In the genomic region with DNA sequence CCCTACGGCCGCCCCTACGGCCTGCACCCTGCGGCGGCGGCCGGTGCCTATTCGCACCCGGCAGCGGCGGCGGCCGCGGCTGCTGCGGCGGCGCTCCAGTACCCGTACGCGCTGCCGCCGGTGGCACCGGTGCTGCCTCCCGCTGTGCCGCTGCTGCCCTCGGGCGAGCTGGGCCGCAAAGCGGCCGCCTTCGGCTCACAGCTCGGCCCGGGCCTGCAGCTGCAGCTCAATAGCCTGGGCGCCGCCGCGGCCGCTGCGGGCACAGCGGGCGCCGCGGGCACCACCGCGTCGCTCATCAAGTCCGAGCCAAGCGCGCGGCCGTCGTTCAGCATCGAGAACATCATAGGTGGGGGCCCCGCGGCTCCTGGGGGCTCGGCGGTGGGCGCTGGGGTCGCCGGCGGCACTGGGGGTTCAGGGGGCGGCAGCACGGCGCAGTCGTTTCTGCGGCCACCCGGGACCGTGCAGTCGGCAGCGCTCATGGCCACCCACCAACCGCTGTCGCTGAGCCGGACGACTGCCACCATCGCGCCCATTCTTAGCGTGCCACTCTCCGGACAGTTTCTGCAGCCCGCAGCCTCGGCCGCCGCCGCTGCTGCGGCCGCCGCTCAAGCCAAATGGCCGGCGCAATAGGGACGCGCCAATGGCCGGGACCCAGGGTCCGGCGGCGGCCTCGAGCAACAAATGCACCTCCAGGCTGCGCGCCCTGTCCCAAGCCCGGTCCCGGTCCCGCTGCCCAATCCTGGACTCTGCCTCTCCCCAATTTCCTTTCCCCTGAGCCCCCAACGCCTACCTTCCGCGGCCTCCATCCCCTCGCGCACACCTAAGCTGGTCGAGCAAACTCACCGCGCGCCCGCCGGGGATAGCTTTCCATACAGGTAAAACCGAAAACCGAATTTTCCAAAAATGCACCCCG, we compare ENCODE assay signal across 9 cellular contexts. TPM values are rescaled to one million over a fixed set of nuclear protein-coding genes. Genes with fewer than 3 reads are reported as not detected.
DNase-seq lines count a peak whose midpoint lies in the region; ATAC-seq and TF ChIP-seq lines count a peak whose summit lies in the region.
"Had no signal": no experiment of that assay in that cellular context is flagged by ENCODE, and none has a peak within 500 bp of the region (broad histone marks: within the 10 kb centered on the region; RNA-seq: fewer than 3 reads in every experiment).

No MANE protein-coding gene starts in this region.

- no peak for TF ChIP-seq CTCF in suprapubic skin (IDR thresholded peaks at IDR 0.05)

- peaks cover 73% of the 10 kb centered on the region for H3K27me3 ChIP-seq in iPS-15b (ENCODE audit: control insufficient read depth, insufficient read depth, low read length)
- peaks cover 100% of the 10 kb centered on the region for H3K27me3 ChIP-seq in suprapubic skin

- H3K9me3 Mint-ChIP-seq in T-cell = peaks cover 3 to 14% (median 8%) of the 10 kb centered on the region in 3 donors

- peak overlapping the region; percentile 39 to 84 for H3K27ac Mint-ChIP-seq in T-cell

- H3K4me1 ChIP-seq in iPS-15b (ENCODE audit: control insufficient read depth, insufficient read depth, low read length) (peaks cover 20% of the 10 kb centered on the region), suprapubic skin (peaks cover 53% of the 10 kb centered on the region)

- DNase-seq in activated T-cell treated with anti-CD3 and anti-CD28 coated beads, Interleukin-2, amount 50 U/mL, for 1 hour = peak; percentile 23
- no peak for DNase-seq in activated T-cell treated with anti-CD3 and anti-CD28 coated beads for 4 hours
- no peak for DNase-seq in T-cell
- DNase-seq in suprapubic skin (ENCODE audit: low spot score in 2 of 2) = no peak
- DNase-seq in AG20443 (ENCODE audit: low spot score) = no peak
- DNase-seq in G401 (ENCODE audit: low spot score) = no peak
- no peak for DNase-seq in HPDE6-E6E7 (ENCODE audit: extremely low spot score)

- H3K36me3 Mint-ChIP-seq in T-cell = peaks cover 10% of the 10 kb centered on the region

- 12% methylated on average over 51 of the region's 114 CpGs for WGBS in suprapubic skin

- H3K4me1 Mint-ChIP-seq in T-cell = peaks cover 35 to 42% (median 41%) of the 10 kb centered on the region in 3 donors

- CTCF ChIA-PET in T-cell (lab: Charles Lee) = interaction anchor here in 1 of 2 donors (0.6 to 0.7 kb wide), 3 partner anchors 16 to 291 kb away, joined by 3 to 7 read pairs (median 4); no protein-coding TSS in a partner anchor

- H3K4me3 ChIP-seq in iPS-15b (ENCODE audit: low read depth, low read length) = peak overlapping the region; percentile 76
- H3K4me3 ChIP-seq in suprapubic skin = peak overlapping the region; percentile 65

- TF ChIP-seq POLR2A in suprapubic skin (IDR thresholded peaks at IDR 0.05) = no peak

- in situ Hi-C loops in G401 (cut with HindIII; ENCODE audit: low sequenced_read_pairs) = no loop called here

- peaks cover 59 to 76% of the 10 kb centered on the region in 2 donors for H3K27me3 Mint-ChIP-seq in T-cell

- H3K9me3 ChIP-seq in iPS-15b (ENCODE audit: control insufficient read depth, insufficient read depth, low read length) = no peaks in the 10 kb centered on the region
- no peaks in the 10 kb centered on the region for H3K9me3 ChIP-seq in suprapubic skin

- H3K36me3 ChIP-seq in iPS-15b (ENCODE audit: control insufficient read depth, insufficient read depth, low read length) = no peaks in the 10 kb centered on the region
- H3K36me3 ChIP-seq in suprapubic skin = no peaks in the 10 kb centered on the region

- no peak for TF ChIP-seq EP300 in suprapubic skin (IDR thresholded peaks at IDR 0.05)

- peak in 2 of 4 experiments; percentile 6 to 15 for ATAC-seq in T-cell (replicated peaks in 1 of 4)

- no peak overlapping the region for H3K27ac ChIP-seq in suprapubic skin

- peak overlapping the region; percentile 59 to 74 (median 68) for H3K4me3 Mint-ChIP-seq in T-cell

- POLR2A ChIA-PET in T-cell (lab: Charles Lee) = interaction anchor here in 1 of 2 donors (0.6 kb wide), 1 partner anchor 278 kb away, joined by 3 read pairs; no protein-coding TSS in a partner anchor

- no peak overlapping the region for H3K9ac ChIP-seq in iPS-15b (ENCODE audit: low read depth, low read length)

RNA-seq across cellular contexts. Expression of a gene that starts 1.8 kb away (rescaled TPM):
- total RNA-seq in T-cell = not detected
- 1 to 10 TPM in 2 of 4 donors, under 1 TPM in 1, not detected in 1; 0.26 to 2.8 (median 1.5) TPM for total RNA-seq in suprapubic skin
- 0.06 TPM in 1 of 2 replicates, not detected in the other for total RNA-seq in G401 (2014; rRNA removed; shearing (Covaris generic))
- total RNA-seq: dermis microvascular lymphatic vessel endothelial cell had no signal

RNA-seq across cellular contexts. Expression of a gene that starts 43.3 kb away (rescaled TPM):
- 10 to 100 TPM; 17.5 to 25.2 (median 22.2) TPM for total RNA-seq in T-cell
- total RNA-seq in suprapubic skin = 10 to 100 TPM in 3 of 4 donors, 1 to 10 TPM in 1; 10.0 to 45.0 (median 17.6) TPM
- 12.5 and 19.1 TPM in 2 replicates for total RNA-seq in G401 (2014; rRNA removed; shearing (Covaris generic))
